Comparison of ENCODE assay signal across 20 cellular contexts in the genomic region with DNA sequence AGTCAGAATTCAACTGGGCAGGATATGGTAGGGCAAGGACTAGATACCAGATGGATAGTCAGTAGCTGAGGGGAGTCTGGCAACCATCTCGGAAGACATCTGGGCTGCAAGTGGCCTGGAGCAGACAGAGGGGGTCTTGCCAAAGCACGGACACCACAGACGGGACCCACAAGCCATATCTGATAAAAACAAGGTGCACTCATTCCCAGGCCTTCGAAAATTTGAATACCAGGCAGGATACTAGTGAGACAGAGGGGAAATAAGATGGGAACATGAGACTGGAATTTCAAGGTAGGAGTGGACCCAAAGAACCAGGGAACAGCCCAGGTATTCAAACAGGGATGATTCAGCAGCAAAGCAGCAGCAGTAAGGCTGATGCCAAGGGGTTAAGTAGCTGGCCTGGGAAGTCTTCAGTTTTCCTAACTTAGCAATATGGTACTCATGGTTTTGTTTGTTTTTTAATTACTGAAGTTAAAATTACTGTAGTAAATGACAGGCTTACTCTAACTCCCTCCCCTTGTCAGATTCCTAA.
"Had no signal": no experiment of that assay in that cellular context is flagged by ENCODE, and none has a peak within 500 bp of the region (broad histone marks: within the 10 kb centered on the region; RNA-seq: fewer than 3 reads in every experiment).

No MANE protein-coding gene starts in this region.

- ATAC-seq: Panc1, Right ventricle myocardium inferior, SK-N-SH treated with all-trans-retinoic acid at 6 μM for 48 hours had no signal

- H3K27me3 ChIP-seq: SJCRH30 had no signal

- H3K9me3 ChIP-seq: MG63, SJCRH30 had no signal

- DNase-seq: KBM-7, MG63, NCI-H1092, NCI-H1417, NCI-H1436 treated with DMSO at 0.1 percent for 48 hours, NCI-H1694, NCI-H187 treated with DMSO at 0.1 percent for 48 hours, NCI-H2081, NCI-H2107, NCI-H2227 treated with DMSO at 0.1 percent for 48 hours, NCI-H524 treated with DMSO at 0.1 percent for 48 hours, NCI-H69, NCI-H774, SHP77 treated with DMSO at 0.1 percent for 48 hours, SJCRH30 had no signal

- H3K4me3 ChIP-seq: MG63, SJCRH30 had no signal

- H3K36me3 ChIP-seq: MG63, SJCRH30 had no signal

- H3K27ac ChIP-seq: HL-60, RWPE1, SJCRH30 had no signal

- H3K4me1 ChIP-seq: SJCRH30 had no signal
